Comparison of ENCODE assay signal across 18 cellular contexts in genomic region chr7:55231736-55232280, GRCh38.
"Had no signal": no experiment of that assay in that cellular context is flagged by ENCODE, and none has a peak within 500 bp of the region (broad histone marks: within the 10 kb centered on the region; RNA-seq: fewer than 3 reads in every experiment).

No MANE protein-coding gene starts in this region.

- H3K4me1 ChIP-seq: SJSA1 had no signal

- DNase-seq: KBM-7, MV-4-11, NCI-H1048, NCI-H1105, NCI-H1417, NCI-H1436 treated with DMSO at 0.1 percent for 48 hours, NCI-H1694, NCI-H187 treated with DMSO at 0.1 percent for 48 hours, NCI-H2029 treated with DMSO at 0.1 percent for 48 hours, NCI-H2227 treated with DMSO at 0.1 percent for 48 hours, NCI-H524, NCI-H526 treated with DMSO at 0.1 percent for 48 hours, NCI-H748 treated with DMSO at 0.1 percent for 48 hours, Right ventricle myocardium superior, RPMI8226, SIG-M5 had no signal

- H3K27ac ChIP-seq: SJSA1, SK-N-MC had no signal

- H3K36me3 ChIP-seq: SJSA1 had no signal

- H3K4me3 ChIP-seq: SJSA1, SK-N-MC had no signal
